ENCODE assay signal across 9 cellular contexts in genomic region chr1:226814751-226815496, GRCh38. TPM values are rescaled to one million over a fixed set of nuclear protein-coding genes. Genes with fewer than 3 reads are reported as not detected.
DNase-seq lines count a peak whose midpoint lies in the region; ATAC-seq and TF ChIP-seq lines count a peak whose summit lies in the region.
"Had no signal": no experiment of that assay in that cellular context is flagged by ENCODE, and none has a peak within 500 bp of the region (broad histone marks: within the 10 kb centered on the region; RNA-seq: fewer than 3 reads in every experiment).

No MANE protein-coding gene starts in this region.

- no peak overlapping the region for H2BK5ac ChIP-seq in neuronal stem cell (ENCODE audit: low read length)

- no peak overlapping the region for H3K4me3 Mint-ChIP-seq in stimulated activated naive B cell treated with anti-CD40 and anti-IgM and Interleukin-4, amounts not matched to agents 10 μg/mL and 1 μg/mL and 100 μg/mL, for 72 hours
- H3K4me3 Mint-ChIP-seq in activated T-cell treated with anti-CD3 and anti-CD28 coated beads, Interleukin-2, amount 50 U/mL, for 24 hours, result no peak overlapping the region
- H3K4me3 Mint-ChIP-seq: naive B cell had no signal

- ATAC-seq in stimulated activated naive B cell treated with anti-CD40 and anti-IgM and Interleukin-4, amounts not matched to agents 10 μg/mL and 1 μg/mL and 100 μg/mL, for 72 hours (replicated peaks), result no peak
- ATAC-seq in HG02763 (IDR thresholded peaks at IDR 0.05; ENCODE audit: unreplicated experiment), result no peak

- TF ChIP-seq EP300 in esophagus muscularis mucosa (IDR thresholded peaks at IDR 0.05), result peak; percentile 84

- peak overlapping the region; percentile 61 for H3K18ac ChIP-seq in neuronal stem cell (ENCODE audit: low read length)

- no peak overlapping the region for H3K4me3 ChIP-seq in HFF-Myc (replicated peaks; ENCODE audit: low read depth, low read length)
- no peak overlapping the region for H3K4me3 ChIP-seq in esophagus muscularis mucosa
- H3K4me3 ChIP-seq in neuronal stem cell (ENCODE audit: low read length in 2 of 2), result no peak overlapping the region

- H3K9me3 ChIP-seq in esophagus muscularis mucosa (no peaks in the 10 kb centered on the region), neuronal stem cell (replicated peaks in 1 of 2; ENCODE audit: control insufficient read depth in 2 of 2, insufficient read depth in 1 of 2, low read depth in 1 of 2, low read length in 2 of 2) (no peaks in the 10 kb centered on the region)

- H3K9ac ChIP-seq in neuronal stem cell (ENCODE audit: low read depth, low read length, poor library complexity), result no peak overlapping the region

- no peak overlapping the region for H3K23ac ChIP-seq in neuronal stem cell (ENCODE audit: low read depth, low read length, poor library complexity)

- no peak overlapping the region for H2BK12ac ChIP-seq in neuronal stem cell (ENCODE audit: low read length)

- H3K4me2 ChIP-seq in neuronal stem cell (ENCODE audit: insufficient read depth, low read length, poor library complexity, severe bottlenecking), result no peak overlapping the region

- H3K27ac ChIP-seq in esophagus muscularis mucosa (replicated peaks in 1 of 4) (peak overlapping the region; percentile 79 to 84 (median 81)), neuronal stem cell (replicated peaks; ENCODE audit: low read length) (no peak overlapping the region)

- H3K27me3 ChIP-seq in esophagus muscularis mucosa (no peaks in the 10 kb centered on the region), neuronal stem cell (ENCODE audit: control insufficient read depth in 3 of 3, insufficient read depth in 3 of 3, low read depth in 1 of 3, low read length in 3 of 3) (peaks cover 0 to 4% (median 0%) of the 10 kb centered on the region in 3 experiments)

- H3K27me3 Mint-ChIP-seq in stimulated activated naive B cell treated with anti-CD40 and anti-IgM and Interleukin-4, amounts not matched to agents 10 μg/mL and 1 μg/mL and 100 μg/mL, for 72 hours, result no peaks in the 10 kb centered on the region
- no peaks in the 10 kb centered on the region for H3K27me3 Mint-ChIP-seq in activated T-cell treated with anti-CD3 and anti-CD28 coated beads, Interleukin-2, amount 50 U/mL, for 24 hours

- H3K27ac Mint-ChIP-seq in stimulated activated naive B cell treated with anti-CD40 and anti-IgM and Interleukin-4, amounts not matched to agents 10 μg/mL and 1 μg/mL and 100 μg/mL, for 72 hours, result no peak overlapping the region
- H3K27ac Mint-ChIP-seq in activated T-cell treated with anti-CD3 and anti-CD28 coated beads, Interleukin-2, amount 50 U/mL, for 24 hours, result no peak overlapping the region

- no peak for TF ChIP-seq POLR2A in esophagus muscularis mucosa (IDR thresholded peaks at IDR 0.05; ENCODE audit: low read depth)

- peak overlapping the region; percentile 5 for H2AFZ ChIP-seq in neuronal stem cell (ENCODE audit: low read length)

- no peak overlapping the region for H4K8ac ChIP-seq in neuronal stem cell (ENCODE audit: low read depth, low read length)

- H2BK120ac ChIP-seq in neuronal stem cell (ENCODE audit: low read depth, low read length), result no peak overlapping the region

- H3K14ac ChIP-seq in neuronal stem cell (ENCODE audit: low read length), result peak overlapping the region; percentile 50

- H3K36me3 ChIP-seq in esophagus muscularis mucosa (no peaks in the 10 kb centered on the region), neuronal stem cell (replicated peaks in 1 of 2; ENCODE audit: control insufficient read depth in 2 of 2, insufficient read depth in 2 of 2, low read length in 2 of 2) (no peaks in the 10 kb centered on the region)

- H3K4me1 Mint-ChIP-seq in stimulated activated naive B cell treated with anti-CD40 and anti-IgM and Interleukin-4, amounts not matched to agents 10 μg/mL and 1 μg/mL and 100 μg/mL, for 72 hours, result no peaks in the 10 kb centered on the region
- H3K4me1 Mint-ChIP-seq in activated T-cell treated with anti-CD3 and anti-CD28 coated beads, Interleukin-2, amount 50 U/mL, for 24 hours (ENCODE audit: low read depth), result peaks cover 8% of the 10 kb centered on the region
- H3K4me1 Mint-ChIP-seq: naive B cell had no signal

- H3K36me3 Mint-ChIP-seq in stimulated activated naive B cell treated with anti-CD40 and anti-IgM and Interleukin-4, amounts not matched to agents 10 μg/mL and 1 μg/mL and 100 μg/mL, for 72 hours, result no peaks in the 10 kb centered on the region
- H3K36me3 Mint-ChIP-seq in activated T-cell treated with anti-CD3 and anti-CD28 coated beads, Interleukin-2, amount 50 U/mL, for 24 hours (ENCODE audit: low read depth), result no peaks in the 10 kb centered on the region
- H3K36me3 Mint-ChIP-seq: naive B cell had no signal

- 18% methylated on average over 10 of the region's 10 CpGs for WGBS in esophagus muscularis mucosa
- WGBS in neuronal stem cell (ENCODE audit: extremely low coverage in 2 of 2, insufficient read length in 2 of 2, insufficient replicate concordance in 1 of 2), 2 donors, result no CpG with 5 or more reads among the region's 10 CpGs

- H2BK15ac ChIP-seq in neuronal stem cell (ENCODE audit: low read length), result no peak overlapping the region

- DNase-seq in HFF-Myc (ENCODE audit: extremely low read depth, low read depth) (peak; percentile 62), OCI-M1 (lab: John Stamatoyannopoulos, UW) (peak; percentile 28), esophagus muscularis mucosa (ENCODE audit: extremely low spot score) (peak; percentile 93), neuronal stem cell (ENCODE audit: low spot score) (no peak), NCI-H1694 (lab: John Stamatoyannopoulos, UW) (no peak)
- DNase-seq in stimulated activated naive B cell treated with anti-CD40 and anti-IgM and Interleukin-4, amounts not matched to agents 10 μg/mL and 1 μg/mL and 100 μg/mL, for 72 hours, result no peak
- no peak for DNase-seq in activated T-cell treated with anti-CD3 and anti-CD28 coated beads, Interleukin-2, amount 50 U/mL, for 24 hours
- DNase-seq: naive B cell had no signal

- no peak overlapping the region for H3K4ac ChIP-seq in neuronal stem cell (ENCODE audit: low read length)

- intact Hi-C loops in esophagus muscularis mucosa (cut with DNase I), result no loop called here

- no peak overlapping the region for H4K91ac ChIP-seq in neuronal stem cell (ENCODE audit: low read depth, low read length, poor library complexity)

- H3K79me1 ChIP-seq in neuronal stem cell (ENCODE audit: low read depth, low read length), result no peaks in the 10 kb centered on the region

- TF ChIP-seq CTCF in HFF-Myc (IDR thresholded peaks at IDR 0.05; ENCODE audit: low read depth, low read length, missing control alignments) (no peak), esophagus muscularis mucosa (IDR thresholded peaks at IDR 0.05) (no peak)

- no peak overlapping the region for H2AK5ac ChIP-seq in neuronal stem cell (ENCODE audit: low read depth, low read length)

- H3K4me1 ChIP-seq in esophagus muscularis mucosa (peaks cover 19 to 42% (median 28%) of the 10 kb centered on the region in 4 donors), neuronal stem cell (ENCODE audit: control insufficient read depth in 2 of 2, insufficient read depth in 1 of 2, low read depth in 1 of 2, low read length in 2 of 2) (peaks cover 8 to 10% of the 10 kb centered on the region in 2 donors)

- H3K9me3 Mint-ChIP-seq in stimulated activated naive B cell treated with anti-CD40 and anti-IgM and Interleukin-4, amounts not matched to agents 10 μg/mL and 1 μg/mL and 100 μg/mL, for 72 hours, result peaks cover 0 to 1% of the 10 kb centered on the region in 2 donors
- no peaks in the 10 kb centered on the region for H3K9me3 Mint-ChIP-seq in activated T-cell treated with anti-CD3 and anti-CD28 coated beads, Interleukin-2, amount 50 U/mL, for 24 hours
- H3K9me3 Mint-ChIP-seq: naive B cell had no signal

RNA-seq across cellular contexts. Expression of gene PSEN2, which starts 55.5 kb away (rescaled TPM):
- 10 to 100 TPM; 37.8 to 56.9 (median 47.1) TPM for total RNA-seq in esophagus muscularis mucosa
- 12.8 TPM for polyA plus RNA-seq in neuronal stem cell (2013, experiment 1 of 2)
- 13.1 TPM for polyA plus RNA-seq in neuronal stem cell (2013, experiment 2 of 2)

Comparison
In these comparisons a context has a peak if more than half of its experiments do, and no peak if none do; other contexts are left out.
1. DNase-seq: peak in HFF-Myc (single experiment), OCI-M1 (single experiment) and esophagus muscularis mucosa (single experiment); none in neuronal stem cell (single experiment), stimulated activated naive B cell treated with anti-CD40 and anti-IgM and Interleukin-4, amounts not matched to agents 10 μg/mL and 1 μg/mL and 100 μg/mL, for 72 hours (single experiment), NCI-H1694 (single experiment) and activated T-cell treated with anti-CD3 and anti-CD28 coated beads, Interleukin-2, amount 50 U/mL, for 24 hours (single experiment).